ENCODE assay signal across 21 cellular contexts in genomic region chr7:39697481-39697880, GRCh38.
DNase-seq lines count a peak whose midpoint lies in the region; ATAC-seq and TF ChIP-seq lines count a peak whose summit lies in the region.
"Had no signal": no experiment of that assay in that cellular context is flagged by ENCODE, and none has a peak within 500 bp of the region (broad histone marks: within the 10 kb centered on the region; RNA-seq: fewer than 3 reads in every experiment).

No MANE protein-coding gene starts in this region.

- peaks cover 90% of the 10 kb centered on the region for H3K36me3 Mint-ChIP-seq in CD4-positive, alpha-beta T cell (ENCODE audit: low read depth)
- H3K36me3 Mint-ChIP-seq in central memory CD8-positive, alpha-beta T cell (ENCODE audit: insufficient read depth): peaks cover 22% of the 10 kb centered on the region
- H3K36me3 Mint-ChIP-seq in mesothelial cell of epicardium: peaks cover 57% of the 10 kb centered on the region

- H3K27me3 ChIP-seq in AG04450 (ENCODE audit: control insufficient read depth, insufficient read depth, low read length) (no peaks in the 10 kb centered on the region), Karpas-422 (ENCODE audit: low read length) (no peaks in the 10 kb centered on the region), heart right ventricle (no peaks in the 10 kb centered on the region)
- no peaks in the 10 kb centered on the region for H3K27me3 ChIP-seq in CD4-positive, alpha-beta T cell (ENCODE audit: control insufficient read depth, insufficient read depth, low read length)
- H3K27me3 ChIP-seq: SJSA1 had no signal

- no peak overlapping the region for H3K4me2 ChIP-seq in Karpas-422 (ENCODE audit: low read depth, low read length, poor library complexity, severe bottlenecking)

- H3K9ac ChIP-seq in Karpas-422 (ENCODE audit: low read length): no peak overlapping the region

- 0 out of 2 replicates have a peak, but pooled peaks cover 7% of the 10 kb centered on the region for H3K79me2 ChIP-seq in Karpas-422 (ENCODE audit: low read length)

- H3K27ac Mint-ChIP-seq in CD4-positive, alpha-beta T cell: peak overlapping the region; percentile 31
- H3K27ac Mint-ChIP-seq in central memory CD8-positive, alpha-beta T cell (ENCODE audit: low read depth): peak overlapping the region; percentile 17
- peak overlapping the region; percentile 71 for H3K27ac Mint-ChIP-seq in mesothelial cell of epicardium

- peaks cover 15% of the 10 kb centered on the region; the same call in 1 of the 2 replicates for H3K36me3 ChIP-seq in Karpas-422 (ENCODE audit: insufficient read depth, low read length)
- H3K36me3 ChIP-seq in heart right ventricle: peaks cover 0 to 78% (median 18%) of the 10 kb centered on the region in 9 donors

- ATAC-seq in CD4-positive, alpha-beta T cell (ENCODE audit: poor library complexity): no peak
- no peak for ATAC-seq in central memory CD8-positive, alpha-beta T cell (replicated peaks; ENCODE audit: extremely low read depth, poor library complexity, severe bottlenecking)
- no peak for ATAC-seq in heart right ventricle
- ATAC-seq: HCT116, HepG2, Panc1 had no signal

- H3K4me3 Mint-ChIP-seq in CD4-positive, alpha-beta T cell: no peak overlapping the region
- H3K4me3 Mint-ChIP-seq in central memory CD8-positive, alpha-beta T cell: no peak overlapping the region
- no peak overlapping the region for H3K4me3 Mint-ChIP-seq in mesothelial cell of epicardium

- H3K27me3 Mint-ChIP-seq in CD4-positive, alpha-beta T cell: no peaks in the 10 kb centered on the region
- H3K27me3 Mint-ChIP-seq in central memory CD8-positive, alpha-beta T cell: no peaks in the 10 kb centered on the region
- no peaks in the 10 kb centered on the region for H3K27me3 Mint-ChIP-seq in mesothelial cell of epicardium (ENCODE audit: low read depth)

- in situ Hi-C loops in GM13976 (cut with MboI; ENCODE audit: low sequenced_read_pairs, unreplicated experiment): no loop called here

- H3K9me3 ChIP-seq in AG04450 (ENCODE audit: control insufficient read depth, insufficient read depth, low read length) (no peaks in the 10 kb centered on the region), Karpas-422 (ENCODE audit: low read length) (no peaks in the 10 kb centered on the region), heart right ventricle (no peaks in the 10 kb centered on the region)
- no peaks in the 10 kb centered on the region for H3K9me3 ChIP-seq in CD4-positive, alpha-beta T cell (ENCODE audit: control insufficient read depth, low read length)
- H3K9me3 ChIP-seq: Caco-2, SJSA1 had no signal

- H3K4me1 ChIP-seq in Karpas-422 (ENCODE audit: low read length) (no peaks in the 10 kb centered on the region), heart right ventricle (peaks cover 0 to 23% (median 0%) of the 10 kb centered on the region in 9 donors)
- H3K4me1 ChIP-seq: Caco-2 had no signal

- intact Hi-C loops in CD4-positive, alpha-beta T cell (cut with DNase I, micrococcal nuclease): no loop called here
- intact Hi-C loops in heart right ventricle (cut with DNase I): loop anchor here in 1 of 10 donors (5.0 kb wide), 1 partner anchor 1315 kb away; no protein-coding TSS in a partner anchor

- H3K9me2 ChIP-seq in Karpas-422 (replicated peaks; ENCODE audit: insufficient read depth, low read length): no peaks in the 10 kb centered on the region

- H3K27ac ChIP-seq in AG04450 (ENCODE audit: low read depth, low read length) (peak overlapping the region; percentile 21), Karpas-422 (ENCODE audit: low read length) (no peak overlapping the region), heart right ventricle (no peak overlapping the region)
- no peak overlapping the region for H3K27ac ChIP-seq in CD4-positive, alpha-beta T cell (ENCODE audit: low read depth, low read length)
- H3K27ac ChIP-seq: C4-2B, SJSA1 had no signal

- H3K4me1 Mint-ChIP-seq in CD4-positive, alpha-beta T cell (ENCODE audit: low read depth): no peaks in the 10 kb centered on the region
- H3K4me1 Mint-ChIP-seq in central memory CD8-positive, alpha-beta T cell: no peaks in the 10 kb centered on the region
- H3K4me1 Mint-ChIP-seq in mesothelial cell of epicardium: peaks cover 10% of the 10 kb centered on the region

- TF ChIP-seq CTCF in AG04450 (IDR thresholded peaks at IDR 0.05; ENCODE audit: low read depth, low read length) (no peak), mesothelial cell of epicardium (IDR thresholded peaks at IDR 0.05; ENCODE audit: unreplicated experiment) (no peak), heart right ventricle (IDR thresholded peaks at IDR 0.05) (no peak), GM13976 (IDR thresholded peaks at IDR 0.05; ENCODE audit: borderline replicate concordance, control extremely low read depth, extremely low read depth, insufficient read depth, missing control alignments) (no peak)
- TF ChIP-seq CTCF in CD4-positive, alpha-beta T cell (IDR thresholded peaks at IDR 0.05): no peak

- H4K20me1 ChIP-seq in Karpas-422 (ENCODE audit: insufficient read depth, low read depth, low read length): 0 out of 2 replicates have a peak, but pooled peaks cover 4% of the 10 kb centered on the region

- H3K4me3 ChIP-seq in AG04450 (ENCODE audit: low read depth, low read length) (no peak overlapping the region), Karpas-422 (ENCODE audit: low read length) (no peak overlapping the region), heart right ventricle (no peak overlapping the region)
- H3K4me3 ChIP-seq: SJSA1 had no signal

- WGBS in heart right ventricle, 2 donors: 89 to 92% methylated on average over 1 of the region's 1 CpG

- CTCF ChIA-PET in AG04450 (lab: Charles Lee): no interaction called here
- CTCF ChIA-PET in CD4-positive, alpha-beta T cell (lab: Charles Lee): interaction anchor here (1.4 kb wide), 1 partner anchor 117 kb away, joined by 5 read pairs; no protein-coding TSS in a partner anchor
- CTCF ChIA-PET in HEK293T (lab: Yijun Ruan, JAX): no interaction called here

- POLR2A ChIA-PET in AG04450 (lab: Yijun Ruan, JAX) (interaction anchor here (0.5 kb wide), 1 partner anchor 267 kb away, joined by 4 read pairs; no protein-coding TSS in a partner anchor), HEK293T (lab: Yijun Ruan, JAX) (no interaction called here)
- POLR2A ChIA-PET in CD4-positive, alpha-beta T cell (lab: Charles Lee): interaction anchor here (0.5 kb wide), 1 partner anchor 9 kb away, joined by 4 read pairs; no protein-coding TSS in a partner anchor

- DNase-seq in AG04450 (ENCODE audit: low read depth, low spot score): no peak
- DNase-seq in CD4-positive, alpha-beta T cell: no peak
- DNase-seq in central memory CD8-positive, alpha-beta T cell (ENCODE audit: low spot score in 2 of 2): no peak
- no peak for DNase-seq in mesothelial cell of epicardium (ENCODE audit: low spot score in 2 of 2, unreplicated experiment in 2 of 2)
- DNase-seq in HEK293T (ENCODE audit: extremely low spot score): no peak
- DNase-seq in Karpas-422: no peak
- no peak for DNase-seq in heart right ventricle
- DNase-seq in GM13976 (ENCODE audit: low spot score): no peak
- DNase-seq: AML-193, Caco-2, GDM1, GOT3, KBM-7, NCI-H1105 treated with DMSO at 0.1 percent for 48 hours, NCI-H1694, NCI-H2081 treated with DMSO at 0.1 percent for 48 hours had no signal

- no peaks in the 10 kb centered on the region for H3K9me3 Mint-ChIP-seq in CD4-positive, alpha-beta T cell
- H3K9me3 Mint-ChIP-seq in central memory CD8-positive, alpha-beta T cell: peaks cover 4% of the 10 kb centered on the region
- H3K9me3 Mint-ChIP-seq in mesothelial cell of epicardium: peaks cover 3% of the 10 kb centered on the region

- no peak overlapping the region for H2AFZ ChIP-seq in Karpas-422 (ENCODE audit: low read length)

TF ChIP-seq in HEK293T, 16 proteins besides CTCF, POLR2A, EP300 and RAD21:
- TF ChIP-seq TARDBP (IDR thresholded peaks at IDR 0.05): no peak
- TF ChIP-seq ELF4 (IDR thresholded peaks at IDR 0.05): no peak
- TF ChIP-seq NFRKB (IDR thresholded peaks at IDR 0.05): no peak
- no peak for TF ChIP-seq FOXK2 (IDR thresholded peaks at IDR 0.05)
- no peak for TF ChIP-seq ARNT (IDR thresholded peaks at IDR 0.05)
- no peak for TF ChIP-seq FOXA1 (IDR thresholded peaks at IDR 0.05)
- no peak for TF ChIP-seq ZNF384 (IDR thresholded peaks at IDR 0.05)
- TF ChIP-seq SP1 (IDR thresholded peaks at IDR 0.05): no peak
- TF ChIP-seq FOXM1 (IDR thresholded peaks at IDR 0.05; ENCODE audit: borderline replicate concordance): no peak
- TF ChIP-seq L3MBTL2 (conservative IDR thresholded peaks at IDR 0.05): no peak
- TF ChIP-seq SUZ12 (IDR thresholded peaks at IDR 0.05): no peak
- no peak for TF ChIP-seq BHLHE40 (IDR thresholded peaks at IDR 0.05; ENCODE audit: borderline replicate concordance)
- no peak for TF ChIP-seq HDGF (IDR thresholded peaks at IDR 0.05; ENCODE audit: borderline replicate concordance)
- no peak for TF ChIP-seq LEF1 (IDR thresholded peaks at IDR 0.05; ENCODE audit: borderline replicate concordance)
- no peak for TF ChIP-seq PKNOX1 (IDR thresholded peaks at IDR 0.05)
- TF ChIP-seq CTBP1 (IDR thresholded peaks at IDR 0.05; ENCODE audit: borderline replicate concordance): no peak

Comparison
In these comparisons a context has a peak if more than half of its experiments do, and no peak if none do; other contexts are left out.
1. H3K27ac Mint-ChIP-seq: peak in every context shown above with its lines; median percentile 71 in mesothelial cell of epicardium; 31 in CD4-positive, alpha-beta T cell; 17 in central memory CD8-positive, alpha-beta T cell.